In the genomic region with DNA sequence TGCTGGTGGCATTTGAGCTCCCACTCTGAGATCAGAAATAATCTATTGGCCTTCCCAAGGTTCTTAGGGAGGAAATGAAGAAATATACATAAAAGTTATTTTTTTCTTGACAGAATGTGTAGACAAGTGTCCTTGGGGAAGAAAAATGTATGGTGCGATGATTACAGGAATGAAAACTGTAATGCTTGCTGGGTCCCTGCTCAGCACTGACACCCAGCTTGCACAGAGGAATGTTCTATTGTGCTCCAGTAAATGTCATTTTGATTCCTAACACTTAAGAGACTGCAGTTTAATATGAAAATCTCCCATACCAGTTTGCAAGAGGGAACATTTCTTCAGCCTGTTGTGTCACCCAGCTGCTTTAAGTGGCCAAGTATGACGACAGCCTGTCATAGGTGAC, we compare ENCODE assay signal across 19 cellular contexts.
A peak's percentile ranks its signal among the peaks of the same experiment; 100 is the strongest.
DNase-seq lines count a peak whose midpoint lies in the region; ATAC-seq, FAIRE-seq and TF ChIP-seq lines count a peak whose summit lies in the region.
"Had no signal": no experiment of that assay in that cellular context is flagged by ENCODE, and none has a peak within 500 bp of the region (broad histone marks: within the 10 kb centered on the region; RNA-seq: fewer than 3 reads in every experiment).

No MANE protein-coding gene starts in this region.

- no peak for FAIRE-seq in astrocyte (lab: Jason Lieb, UNC)
- FAIRE-seq: A204.1 had no signal

- no peaks in the 10 kb centered on the region for H3K79me2 ChIP-seq in astrocyte (ENCODE audit: insufficient read depth, low read length)

- H3K27ac ChIP-seq in heart left ventricle (no peak overlapping the region), astrocyte (ENCODE audit: low read depth, low read length) (peak overlapping the region; percentile 41), psoas muscle (peak overlapping the region; percentile 83)
- H3K27ac ChIP-seq in effector memory CD4-positive, alpha-beta T cell (ENCODE audit: insufficient read depth, low read length, poor library complexity, severe bottlenecking): no peak overlapping the region
- H3K27ac ChIP-seq: C4-2B had no signal

- H3K27ac Mint-ChIP-seq in astrocyte (ENCODE audit: unreplicated experiment): peak overlapping the region; percentile 84

- no peak overlapping the region for H3K4me3 Mint-ChIP-seq in astrocyte (ENCODE audit: unreplicated experiment)

- H3K27me3 Mint-ChIP-seq in astrocyte (ENCODE audit: low read depth, unreplicated experiment): no peaks in the 10 kb centered on the region

- H3K4me3 ChIP-seq in heart left ventricle (no peak overlapping the region), astrocyte (ENCODE audit: insufficient read depth, low read depth, low read length) (no peak overlapping the region), psoas muscle (no peak overlapping the region)
- H3K4me3 ChIP-seq in effector memory CD4-positive, alpha-beta T cell (ENCODE audit: insufficient read depth, low read depth, low read length, poor library complexity, severe bottlenecking): no peak overlapping the region

- H3K9ac ChIP-seq in astrocyte (ENCODE audit: low read length): no peak overlapping the region

- H3K36me3 ChIP-seq in heart left ventricle: peaks cover 0 to 90% (median 63%) of the 10 kb centered on the region in 9 donors
- H3K36me3 ChIP-seq in astrocyte (ENCODE audit: insufficient read depth, low read length): no peaks in the 10 kb centered on the region
- H3K36me3 ChIP-seq in psoas muscle (ENCODE audit: insufficient read depth in 1 of 2, low read depth in 1 of 2): peaks cover 3 to 58% of the 10 kb centered on the region in 2 donors
- H3K36me3 ChIP-seq in effector memory CD4-positive, alpha-beta T cell (ENCODE audit: control insufficient read depth, insufficient read depth, low read length): no peaks in the 10 kb centered on the region

- no peaks in the 10 kb centered on the region for H3K9me3 ChIP-seq in heart left ventricle
- H3K9me3 ChIP-seq in astrocyte (ENCODE audit: insufficient read depth, low read depth, low read length): no peaks in the 10 kb centered on the region
- H3K9me3 ChIP-seq in psoas muscle: no peaks in the 10 kb centered on the region
- no peaks in the 10 kb centered on the region for H3K9me3 ChIP-seq in effector memory CD4-positive, alpha-beta T cell (ENCODE audit: control insufficient read depth, low read length)

- H3K4me2 ChIP-seq in astrocyte (ENCODE audit: low read length): peak overlapping the region; percentile 74

- no peak for TF ChIP-seq CTCF in heart left ventricle (IDR thresholded peaks at IDR 0.05)
- TF ChIP-seq CTCF in astrocyte (IDR thresholded peaks at IDR 0.05; ENCODE audit: insufficient read depth, low read depth, low read length): no peak
- no peak for TF ChIP-seq CTCF in psoas muscle (IDR thresholded peaks at IDR 0.05)

- no peak for TF ChIP-seq POLR2A in heart left ventricle (IDR thresholded peaks at IDR 0.05)

- H3K4me1 Mint-ChIP-seq in astrocyte (ENCODE audit: low read depth, unreplicated experiment): peaks cover 32% of the 10 kb centered on the region

- 67 to 92% (median 79%) methylated on average over 2 of the region's 2 CpGs for WGBS in heart left ventricle, 4 donors
- WGBS in psoas muscle, 3 donors: 72 to 93% (median 75%) methylated on average over 2 of the region's 2 CpGs

- H2AFZ ChIP-seq in astrocyte (ENCODE audit: low read depth, low read length): no peak overlapping the region

- intact Hi-C loops in heart left ventricle (cut with DNase I) (no loop called here), left cardiac atrium (cut with DNase I) (no loop called here), psoas muscle (cut with DNase I) (no loop called here)

- H3K36me3 Mint-ChIP-seq in astrocyte (ENCODE audit: low read depth, unreplicated experiment): peaks cover 20% of the 10 kb centered on the region

- no peaks in the 10 kb centered on the region for H4K20me1 ChIP-seq in astrocyte (ENCODE audit: insufficient read depth, low read length)

- peaks cover 0 to 14% (median 0%) of the 10 kb centered on the region in 12 donors for H3K4me1 ChIP-seq in heart left ventricle
- H3K4me1 ChIP-seq in astrocyte (ENCODE audit: insufficient read depth, low read length): peaks cover 31% of the 10 kb centered on the region
- peaks cover 13% of the 10 kb centered on the region for H3K4me1 ChIP-seq in psoas muscle
- H3K4me1 ChIP-seq in effector memory CD4-positive, alpha-beta T cell (ENCODE audit: control insufficient read depth, insufficient read depth, low read length, poor library complexity, severe bottlenecking): no peaks in the 10 kb centered on the region

- H3K9me3 Mint-ChIP-seq in astrocyte (ENCODE audit: unreplicated experiment): peaks cover 2% of the 10 kb centered on the region

- ATAC-seq in heart left ventricle (peak in 3 of 4 donors; percentile 23 to 33 (median 25)), left cardiac atrium (no peak), psoas muscle (peak; percentile 9 to 39 (median 19))
- ATAC-seq: Right ventricle myocardium inferior had no signal

- H3K27me3 ChIP-seq in heart left ventricle (no peaks in the 10 kb centered on the region), astrocyte (ENCODE audit: insufficient read depth, low read length) (no peaks in the 10 kb centered on the region), psoas muscle (ENCODE audit: insufficient read depth in 3 of 3, low read length in 2 of 3) (no peaks in the 10 kb centered on the region)
- no peaks in the 10 kb centered on the region for H3K27me3 ChIP-seq in effector memory CD4-positive, alpha-beta T cell (replicated peaks; ENCODE audit: control insufficient read depth, insufficient read depth, low read length, poor library complexity, severe bottlenecking)

- DNase-seq in heart left ventricle: no peak
- no peak for DNase-seq in left cardiac atrium
- no peak for DNase-seq in astrocyte (ENCODE audit: low read depth)
- DNase-seq in psoas muscle: no peak
- no peak for DNase-seq in effector memory CD4-positive, alpha-beta T cell
- no peak for DNase-seq in nucleus accumbens (lab: John Stamatoyannopoulos, UW)
- no peak for DNase-seq in activated CD8-positive, alpha-beta memory T cell treated with anti-CD3 and anti-CD28 coated beads for 24 hours
- DNase-seq in AG08396 (ENCODE audit: low spot score): no peak
- DNase-seq: COR-L47, DMS79, GDM1, GOT3, KBM-7, NCI-H1105 treated with DMSO at 0.1 percent for 48 hours, NCI-H187 treated with DMSO at 0.1 percent for 48 hours, NCI-H446 had no signal

Comparison
In these comparisons a context has a peak if more than half of its experiments do, and no peak if none do; other contexts are left out.
1. ATAC-seq: peak in heart left ventricle (3 of 4) and psoas muscle (4 of 4); none in left cardiac atrium (0 of 2).
2. H3K27ac ChIP-seq: peak in astrocyte (single experiment) and psoas muscle (single experiment); none in heart left ventricle (0 of 12) and effector memory CD4-positive, alpha-beta T cell (single experiment).